8 cellular contexts compared by ENCODE assay signal in the genomic region with DNA sequence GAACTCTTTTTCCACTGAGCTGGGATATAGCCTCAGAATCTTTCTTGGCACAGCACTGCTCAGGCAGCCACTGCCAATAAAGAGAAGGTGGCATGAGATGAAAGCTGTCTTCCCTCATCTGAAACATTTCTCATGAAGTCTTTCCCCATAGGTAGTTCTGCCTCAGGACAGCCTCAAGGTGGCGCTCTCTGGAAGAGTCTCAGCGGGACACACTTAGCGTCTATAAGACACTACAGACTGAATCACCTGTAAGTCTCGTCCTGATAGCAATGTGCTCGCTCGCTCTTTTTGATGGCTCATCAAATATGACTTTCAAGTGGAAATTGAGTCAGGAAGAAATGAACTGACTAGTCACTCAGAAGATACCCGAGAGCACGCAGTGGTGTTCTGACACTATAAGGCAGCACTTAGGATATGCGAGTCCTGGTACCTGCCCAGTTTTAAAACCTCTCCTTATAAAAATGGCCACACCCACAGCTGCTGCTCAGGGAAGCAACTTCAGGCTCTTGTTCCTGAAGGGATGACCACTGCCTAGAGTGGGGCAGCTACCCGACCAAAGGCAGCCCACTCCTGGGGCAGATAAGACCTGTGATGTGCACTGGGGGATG.
DNase-seq lines count a peak whose midpoint lies in the region; ATAC-seq and TF ChIP-seq lines count a peak whose summit lies in the region.

No MANE protein-coding gene starts in this region.

- peak; percentile 22 for DNase-seq in GM10248 (ENCODE audit: extremely low spot score)
- peak; percentile 30 to 35 for DNase-seq in Kasumi-1 (lab: John Stamatoyannopoulos, UW)
- DNase-seq in T-helper 9 cell = peak; percentile 11
- DNase-seq in dermis blood vessel endothelial cell = peak; percentile 78
- DNase-seq in naive thymus-derived CD4-positive, alpha-beta T cell = peak in 6 of 9 donors; percentile 16 to 47 (median 42)

- H3K27ac ChIP-seq in naive thymus-derived CD4-positive, alpha-beta T cell (ENCODE audit: low read depth, low read length) = no peak overlapping the region

- ATAC-seq in naive thymus-derived CD4-positive, alpha-beta T cell = peak; percentile 55
- ATAC-seq in stimulated activated memory B cell treated with anti-CD40 and anti-IgM and Interleukin-4, amounts not matched to agents 10 μg/mL and 1 μg/mL and 100 μg/mL, for 72 hours = no peak
- ATAC-seq in HG03095 (IDR thresholded peaks at IDR 0.05; ENCODE audit: unreplicated experiment) (no peak), HG02973 (IDR thresholded peaks at IDR 0.05; ENCODE audit: unreplicated experiment) (no peak)

- no peak overlapping the region for H3K4me3 ChIP-seq in naive thymus-derived CD4-positive, alpha-beta T cell (ENCODE audit: low read length)

- H3K9me3 Mint-ChIP-seq in naive thymus-derived CD4-positive, alpha-beta T cell = peaks cover 0 to 6% (median 0%) of the 10 kb centered on the region in 11 donors
- peaks cover 7% of the 10 kb centered on the region for H3K9me3 Mint-ChIP-seq in stimulated activated memory B cell treated with anti-CD40 and anti-IgM and Interleukin-4, amounts not matched to agents 10 μg/mL and 1 μg/mL and 100 μg/mL, for 72 hours

- peaks cover 12 to 36% (median 29%) of the 10 kb centered on the region in 5 donors for H3K36me3 Mint-ChIP-seq in naive thymus-derived CD4-positive, alpha-beta T cell
- peaks cover 35% of the 10 kb centered on the region for H3K36me3 Mint-ChIP-seq in stimulated activated memory B cell treated with anti-CD40 and anti-IgM and Interleukin-4, amounts not matched to agents 10 μg/mL and 1 μg/mL and 100 μg/mL, for 72 hours

- H3K27me3 Mint-ChIP-seq in naive thymus-derived CD4-positive, alpha-beta T cell = no peaks in the 10 kb centered on the region
- no peaks in the 10 kb centered on the region for H3K27me3 Mint-ChIP-seq in stimulated activated memory B cell treated with anti-CD40 and anti-IgM and Interleukin-4, amounts not matched to agents 10 μg/mL and 1 μg/mL and 100 μg/mL, for 72 hours

- peaks cover 7 to 34% (median 18%) of the 10 kb centered on the region in 7 donors for H3K4me1 Mint-ChIP-seq in naive thymus-derived CD4-positive, alpha-beta T cell
- peaks cover 25% of the 10 kb centered on the region for H3K4me1 Mint-ChIP-seq in stimulated activated memory B cell treated with anti-CD40 and anti-IgM and Interleukin-4, amounts not matched to agents 10 μg/mL and 1 μg/mL and 100 μg/mL, for 72 hours

- H3K27me3 ChIP-seq in naive thymus-derived CD4-positive, alpha-beta T cell (ENCODE audit: control insufficient read depth in 2 of 2, insufficient read depth in 2 of 2, low read length in 2 of 2) = no peaks in the 10 kb centered on the region

- no peaks in the 10 kb centered on the region for H3K9me3 ChIP-seq in naive thymus-derived CD4-positive, alpha-beta T cell (ENCODE audit: control insufficient read depth in 2 of 3, low read length in 3 of 3)

- H3K4me1 ChIP-seq in naive thymus-derived CD4-positive, alpha-beta T cell (ENCODE audit: control insufficient read depth in 2 of 2, insufficient read depth in 2 of 2, low read length in 2 of 2) = no peaks in the 10 kb centered on the region

- peak overlapping the region in 4 of 9 donors; percentile 0 to 19 (median 14) for H3K27ac Mint-ChIP-seq in naive thymus-derived CD4-positive, alpha-beta T cell
- H3K27ac Mint-ChIP-seq in stimulated activated memory B cell treated with anti-CD40 and anti-IgM and Interleukin-4, amounts not matched to agents 10 μg/mL and 1 μg/mL and 100 μg/mL, for 72 hours = no peak overlapping the region

- CTCF ChIA-PET in GM10248 (lab: Yijun Ruan, JAX) = interaction anchor here (0.7 to 8.1 kb wide), 9 partner anchors 11 to 1587 kb away, joined by 3 to 89 read pairs (median 3); no protein-coding TSS in a partner anchor
- CTCF ChIA-PET in naive thymus-derived CD4-positive, alpha-beta T cell (lab: Charles Lee) = interaction anchor here (1.0 to 4.2 kb wide), 3 partner anchors 11 to 945 kb away, joined by 3 to 29 read pairs (median 4); no protein-coding TSS in a partner anchor

- peaks cover 0 to 9% (median 0%) of the 10 kb centered on the region in 3 experiments for H3K36me3 ChIP-seq in naive thymus-derived CD4-positive, alpha-beta T cell (ENCODE audit: control insufficient read depth in 2 of 3, insufficient read depth in 3 of 3, low read length in 3 of 3)

- POLR2A ChIA-PET in GM10248 (lab: Yijun Ruan, JAX) = no interaction called here
- POLR2A ChIA-PET in naive thymus-derived CD4-positive, alpha-beta T cell (lab: Charles Lee) = interaction anchor here (0.7 kb wide), 1 partner anchor 191 kb away, joined by 3 read pairs; no protein-coding TSS in a partner anchor

- H3K4me3 Mint-ChIP-seq in naive thymus-derived CD4-positive, alpha-beta T cell = no peak overlapping the region
- no peak overlapping the region for H3K4me3 Mint-ChIP-seq in stimulated activated memory B cell treated with anti-CD40 and anti-IgM and Interleukin-4, amounts not matched to agents 10 μg/mL and 1 μg/mL and 100 μg/mL, for 72 hours

- intact Hi-C loops in naive thymus-derived CD4-positive, alpha-beta T cell (cut with micrococcal nuclease) = loop anchor here (5.0 kb wide), 7 partner anchors 267 to 1507 kb away; a partner anchor contains a TSS

- TF ChIP-seq CTCF in GM10248 (IDR thresholded peaks at IDR 0.05; ENCODE audit: control extremely low read depth, extremely low read depth, low read depth, missing control alignments) = peak; percentile 53

Comparison
In these comparisons a context has a peak if more than half of its experiments do, and no peak if none do; other contexts are left out.
1. DNase-seq: peak in every context shown above with its lines; median percentile 78 in dermis blood vessel endothelial cell; 42 in naive thymus-derived CD4-positive, alpha-beta T cell; 32 in Kasumi-1; 22 in GM10248; 11 in T-helper 9 cell.